5 cellular contexts compared by ENCODE assay signal in the genomic region with DNA sequence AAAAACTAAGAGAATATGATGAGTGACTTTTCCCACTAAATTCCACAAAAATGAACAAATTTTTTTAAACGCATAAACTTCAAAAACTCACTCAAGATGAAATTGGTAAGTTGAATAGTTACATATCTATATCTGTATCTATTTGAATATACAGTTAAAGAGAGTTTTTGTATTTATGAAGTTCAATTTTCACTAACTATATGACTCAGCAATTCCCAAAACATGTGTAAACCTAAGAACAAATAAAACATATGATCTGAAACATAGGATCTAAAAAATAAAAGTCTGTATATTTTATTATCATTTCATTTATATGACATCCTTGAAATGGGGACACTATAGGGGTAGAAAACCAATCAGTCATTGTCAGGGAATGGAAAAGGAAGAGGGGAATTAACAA.
"Had no signal": no experiment of that assay in that cellular context is flagged by ENCODE, and none has a peak within 500 bp of the region (broad histone marks: within the 10 kb centered on the region; RNA-seq: fewer than 3 reads in every experiment).

No MANE protein-coding gene starts in this region.

- H3K4me3 Mint-ChIP-seq: IgD-negative memory B cell had no signal

- H3K27me3 Mint-ChIP-seq: IgD-negative memory B cell had no signal

- H3K27ac Mint-ChIP-seq: IgD-negative memory B cell had no signal

- H3K4me1 ChIP-seq: HAP-1 had no signal

- H3K4me3 ChIP-seq: HAP-1 had no signal

- H3K36me3 ChIP-seq: HAP-1 had no signal

- DNase-seq: GOT3, KG1 had no signal

- H3K9me3 ChIP-seq: HAP-1 had no signal

- H3K27ac ChIP-seq: HL-60 had no signal
